ENCODE assay signal across 8 cellular contexts in the genomic region with DNA sequence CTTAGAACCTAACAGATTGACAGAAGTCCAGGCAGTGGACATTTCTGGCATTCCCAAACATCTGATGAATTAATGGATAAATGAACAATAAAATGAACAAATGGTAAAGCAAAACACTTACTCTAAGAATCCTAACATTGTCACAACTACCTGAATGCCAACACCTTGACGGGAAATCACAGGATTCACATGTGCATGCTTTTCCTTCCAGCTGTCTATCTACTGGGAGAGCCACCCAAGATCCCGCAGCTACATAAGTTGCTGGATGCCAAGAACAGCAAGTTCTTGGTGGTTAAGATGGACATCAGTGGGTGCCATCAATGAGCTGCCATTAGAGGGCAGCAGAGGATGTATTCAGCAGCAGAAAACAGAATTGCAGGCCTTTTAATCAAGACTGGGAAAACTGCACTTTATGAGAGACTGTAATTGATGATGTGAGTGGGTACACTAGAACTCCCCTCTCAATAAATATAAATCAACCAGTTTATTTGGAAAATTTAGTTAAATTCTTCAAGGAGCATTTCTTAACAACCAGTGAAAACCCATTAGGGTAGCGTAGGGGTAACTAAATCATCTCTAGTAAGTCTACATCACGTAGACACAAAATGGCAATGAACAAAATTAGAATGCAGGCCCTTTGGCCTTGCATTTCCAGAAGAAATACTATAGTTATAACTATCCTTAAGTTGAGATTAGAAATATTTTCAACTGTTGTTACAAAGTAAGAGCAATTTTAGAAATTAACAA. TPM values are rescaled to one million over a fixed set of nuclear protein-coding genes. Genes with fewer than 3 reads are reported as not detected.
DNase-seq lines count a peak whose midpoint lies in the region; FAIRE-seq and TF ChIP-seq lines count a peak whose summit lies in the region.

No MANE protein-coding gene starts in this region.

- no peaks in the 10 kb centered on the region for H3K27me3 Mint-ChIP-seq in T-helper 2 cell treated with Interferon-gamma antibody and Interleukin-4, amounts not matched to agents 5 μg/mL and 100 μg/mL, for 36 hours (ENCODE audit: low read depth)
- H3K27me3 Mint-ChIP-seq in MCF 10A (ENCODE audit: insufficient read depth, unreplicated experiment) = no peaks in the 10 kb centered on the region

- no peaks in the 10 kb centered on the region for H3K36me3 ChIP-seq in HEK293 (ENCODE audit: control insufficient read depth in 2 of 2, insufficient read depth in 1 of 2, low read length in 2 of 2)

- H3K27ac Mint-ChIP-seq in T-helper 2 cell treated with Interferon-gamma antibody and Interleukin-4, amounts not matched to agents 5 μg/mL and 100 μg/mL, for 36 hours = no peak overlapping the region
- H3K27ac Mint-ChIP-seq in MCF 10A (ENCODE audit: low read depth, unreplicated experiment) = no peak overlapping the region

- CTCF ChIA-PET in HEK293 (lab: Yijun Ruan, JAX) (interaction anchor here (0.6 to 1.5 kb wide), 16 partner anchors 11 to 520 kb away, joined by 3 to 5 read pairs (median 4); no protein-coding TSS in a partner anchor), MCF 10A (lab: Yijun Ruan, JAX) (interaction anchor here (0.6 to 2.4 kb wide), 19 partner anchors 9 to 560 kb away, joined by 3 to 10 read pairs (median 4); no protein-coding TSS in a partner anchor)

- no peaks in the 10 kb centered on the region for H3K9me3 ChIP-seq in HEK293 (ENCODE audit: control insufficient read depth, insufficient read depth, low read depth, low read length)

- peak; percentile 90 for FAIRE-seq in islet of Langerhans (lab: Jason Lieb, UNC)

- no peaks in the 10 kb centered on the region for H3K4me1 Mint-ChIP-seq in T-helper 2 cell treated with Interferon-gamma antibody and Interleukin-4, amounts not matched to agents 5 μg/mL and 100 μg/mL, for 36 hours (ENCODE audit: low read depth)
- H3K4me1 Mint-ChIP-seq in MCF 10A (ENCODE audit: insufficient read depth, unreplicated experiment) = peaks cover 25% of the 10 kb centered on the region

- no peaks in the 10 kb centered on the region for H3K4me1 ChIP-seq in HEK293 (ENCODE audit: control insufficient read depth, insufficient read depth, low read length)

- POLR2A ChIA-PET in HEK293 (lab: Yijun Ruan, JAX) (interaction anchor here (1.1 kb wide), 1 partner anchor 39 kb away, joined by 3 read pairs; no protein-coding TSS in a partner anchor), MCF 10A (lab: Yijun Ruan, JAX) (interaction anchor here (0.8 to 1.2 kb wide), 2 partner anchors 19 to 53 kb away, joined by 3 to 4 read pairs; no protein-coding TSS in a partner anchor)

- TF ChIP-seq CTCF in GM12872 (IDR thresholded peaks at IDR 0.05; ENCODE audit: insufficient read depth, low read depth, low read length) = peak; percentile 88
- TF ChIP-seq CTCF in HEK293 (tag by site-specific recombination; IDR thresholded peaks at IDR 0.05) = peak; percentile 76
- peak; percentile 69 for TF ChIP-seq CTCF in MCF 10A (IDR thresholded peaks at IDR 0.05; ENCODE audit: unreplicated experiment)

- no peaks in the 10 kb centered on the region for H3K9me3 Mint-ChIP-seq in T-helper 2 cell treated with Interferon-gamma antibody and Interleukin-4, amounts not matched to agents 5 μg/mL and 100 μg/mL, for 36 hours
- peaks cover 11% of the 10 kb centered on the region for H3K9me3 Mint-ChIP-seq in MCF 10A (ENCODE audit: unreplicated experiment)

- H3K4me3 Mint-ChIP-seq in T-helper 2 cell treated with Interferon-gamma antibody and Interleukin-4, amounts not matched to agents 5 μg/mL and 100 μg/mL, for 36 hours = no peak overlapping the region
- no peak overlapping the region for H3K4me3 Mint-ChIP-seq in MCF 10A (ENCODE audit: unreplicated experiment)

- no TSS peak for BruUV-seq in MCF 10A (replicated peaks; lab: Mats Ljungman, UMichigan)

- peak; percentile 5 for DNase-seq in NCI-H128 (lab: John Stamatoyannopoulos, UW; ENCODE audit: unreplicated experiment)
- DNase-seq in T-helper 2 cell treated with Interferon-gamma antibody and Interleukin-4, amounts not matched to agents 5 μg/mL and 100 μg/mL, for 36 hours (ENCODE audit: low spot score) = peak; percentile 17
- DNase-seq in MCF 10A (ENCODE audit: unreplicated experiment) = peak; percentile 83
- DNase-seq in stimulated activated CD4-positive, alpha-beta T cell treated with anti-CD3 and anti-CD28 coated beads, Interleukin-15, amount 100 ng/mL, for 48 hours (ENCODE audit: low read depth in 2 of 2) = peak; percentile 4 to 23
- no peak for DNase-seq in NCI-H187 treated with DMSO at 0.1 percent for 48 hours (lab: John Stamatoyannopoulos, UW)

- intact Hi-C loops in MCF 10A (cut with micrococcal nuclease) = loop anchor here (1.0 to 2.0 kb wide), 6 partner anchors 44 to 532 kb away; no protein-coding TSS in a partner anchor

- H3K27ac ChIP-seq in HEK293 (ENCODE audit: extremely low read depth, low read depth, low read length) = no peak overlapping the region

- H3K4me3 ChIP-seq in HEK293 (ENCODE audit: low read depth, low read length) = no peak overlapping the region

- H3K36me3 Mint-ChIP-seq in T-helper 2 cell treated with Interferon-gamma antibody and Interleukin-4, amounts not matched to agents 5 μg/mL and 100 μg/mL, for 36 hours (ENCODE audit: low read depth) = no peaks in the 10 kb centered on the region
- H3K36me3 Mint-ChIP-seq in MCF 10A (ENCODE audit: insufficient read depth, unreplicated experiment) = no peaks in the 10 kb centered on the region

TF ChIP-seq in HEK293, 187 proteins besides CTCF, POLR2A, EP300 and RAD21:
- no peak for TF ChIP-seq ZNF426 (tag by site-specific recombination; IDR thresholded peaks at IDR 0.05)
- peak; percentile 80 for TF ChIP-seq ZNF654 (tag by site-specific recombination; IDR thresholded peaks at IDR 0.05; ENCODE audit: low read depth)
- TF ChIP-seq, protein P1, sequence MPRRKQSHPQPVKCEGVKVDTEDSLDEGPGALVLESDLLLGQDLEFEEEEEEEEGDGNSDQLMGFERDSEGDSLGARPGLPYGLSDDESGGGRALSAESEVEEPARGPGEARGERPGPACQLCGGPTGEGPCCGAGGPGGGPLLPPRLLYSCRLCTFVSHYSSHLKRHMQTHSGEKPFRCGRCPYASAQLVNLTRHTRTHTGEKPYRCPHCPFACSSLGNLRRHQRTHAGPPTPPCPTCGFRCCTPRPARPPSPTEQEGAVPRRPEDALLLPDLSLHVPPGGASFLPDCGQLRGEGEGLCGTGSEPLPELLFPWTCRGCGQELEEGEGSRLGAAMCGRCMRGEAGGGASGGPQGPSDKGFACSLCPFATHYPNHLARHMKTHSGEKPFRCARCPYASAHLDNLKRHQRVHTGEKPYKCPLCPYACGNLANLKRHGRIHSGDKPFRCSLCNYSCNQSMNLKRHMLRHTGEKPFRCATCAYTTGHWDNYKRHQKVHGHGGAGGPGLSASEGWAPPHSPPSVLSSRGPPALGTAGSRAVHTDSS (tag by site-specific recombination; IDR thresholded peaks at IDR 0.05) = no peak
- peak; percentile 72; the same call in 1 of the 2 replicates for TF ChIP-seq ZNF660 (tag by site-specific recombination; IDR thresholded peaks at IDR 0.05)
TF ChIP-seq in HEK293: peak in this region for 2.

RNA-seq across cellular contexts. Expression of a gene that starts 45.6 kb away (rescaled TPM):
- 43.0 and 58.5 TPM in 2 replicates for total RNA-seq in MCF 10A (2022)
